ENCODE assay signal across 12 cellular contexts in the genomic region with DNA sequence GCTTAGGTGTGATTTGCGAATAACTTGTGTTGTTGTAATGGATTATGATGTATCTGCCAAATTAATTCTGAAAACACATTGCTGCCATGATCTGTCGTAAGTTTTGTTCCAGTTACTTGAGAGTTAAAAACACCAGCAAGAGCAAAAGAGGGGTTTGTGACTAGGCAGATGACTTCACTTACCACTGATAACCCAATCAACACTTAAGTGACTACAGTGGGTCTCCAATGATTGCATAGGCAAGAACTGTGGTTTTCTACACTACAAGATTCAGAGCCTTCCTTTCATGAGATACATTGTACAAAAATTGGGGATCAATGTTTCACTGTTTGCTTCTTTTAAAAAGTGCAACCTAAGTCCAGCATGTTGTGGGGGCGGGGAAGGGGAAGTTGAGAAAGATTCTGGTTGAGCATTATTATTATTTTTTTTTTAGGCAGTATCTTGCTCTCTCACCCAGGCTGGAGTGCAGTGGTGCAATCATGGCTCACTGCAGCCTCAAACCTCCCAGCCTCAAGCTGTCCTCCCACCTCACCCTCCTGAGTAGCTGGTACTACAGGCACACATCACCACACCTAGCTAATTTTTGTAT. TPM values are rescaled to one million over a fixed set of nuclear protein-coding genes. Genes with fewer than 3 reads are reported as not detected.
A peak's percentile ranks its signal among the peaks of the same experiment; 100 is the strongest.
DNase-seq lines count a peak whose midpoint lies in the region; ATAC-seq and TF ChIP-seq lines count a peak whose summit lies in the region.
"Had no signal": no experiment of that assay in that cellular context is flagged by ENCODE, and none has a peak within 500 bp of the region (broad histone marks: within the 10 kb centered on the region; RNA-seq: fewer than 3 reads in every experiment).

No MANE protein-coding gene starts in this region.

- ATAC-seq in body of pancreas (no peak), left lobe of liver (no peak)

- H3K36me3 Mint-ChIP-seq in CD4-positive, alpha-beta memory T cell: peaks cover 8 to 45% of the 10 kb centered on the region in 2 donors

- in situ Hi-C loops in G401 (cut with HindIII; ENCODE audit: low sequenced_read_pairs): no loop called here

- peaks cover 63 to 96% (median 77%) of the 10 kb centered on the region in 4 donors for H3K4me1 Mint-ChIP-seq in CD4-positive, alpha-beta memory T cell

- H3K4me2 ChIP-seq in OCI-LY1 (ENCODE audit: low read length): no peak overlapping the region

- H3K9me3 ChIP-seq in CD4-positive, alpha-beta memory T cell (ENCODE audit: control insufficient read depth in 1 of 2, low read length in 2 of 2): no peaks in the 10 kb centered on the region
- H3K9me3 ChIP-seq in OCI-LY1 (ENCODE audit: low read length) (no peaks in the 10 kb centered on the region), body of pancreas (no peaks in the 10 kb centered on the region)
- H3K9me3 ChIP-seq: suprapubic skin had no signal

- no peaks in the 10 kb centered on the region for H3K27me3 Mint-ChIP-seq in CD4-positive, alpha-beta memory T cell

- no peak overlapping the region for H3K4me3 ChIP-seq in CD4-positive, alpha-beta memory T cell (ENCODE audit: low read length in 2 of 2)
- no peak overlapping the region for H3K4me3 ChIP-seq in OCI-LY1 (ENCODE audit: low read depth, low read length, poor library complexity, severe bottlenecking)
- H3K4me3 ChIP-seq in body of pancreas: no peak overlapping the region
- H3K4me3 ChIP-seq: suprapubic skin had no signal

- H3K4me1 ChIP-seq in CD4-positive, alpha-beta memory T cell (ENCODE audit: insufficient read depth, low read length): peaks cover 79% of the 10 kb centered on the region
- H3K4me1 ChIP-seq in OCI-LY1 (ENCODE audit: insufficient read depth, low read length, severe bottlenecking): peaks cover 50% of the 10 kb centered on the region
- H3K4me1 ChIP-seq in body of pancreas: peaks cover 56% of the 10 kb centered on the region

- CTCF ChIA-PET in CD4-positive, alpha-beta memory T cell (lab: Charles Lee; ENCODE audit: partially characterized antibody): interaction anchor here (1.3 to 13.0 kb wide), 7 partner anchors 10 to 177 kb away, joined by 3 to 140 read pairs (median 4); no protein-coding TSS in a partner anchor

- H3K9ac ChIP-seq in OCI-LY1 (ENCODE audit: low read length): no peak overlapping the region

- DNase-seq in AML-193 (lab: John Stamatoyannopoulos, UW) (peak; percentile 42 to 46), body of pancreas (no peak), G401 (ENCODE audit: low spot score) (no peak), mesenteric fat pad (ENCODE audit: low spot score) (no peak), islet precursor cell (no peak), left lobe of liver (ENCODE audit: low spot score) (no peak)
- DNase-seq in CD4-positive, alpha-beta memory T cell: no peak
- DNase-seq: activated CD8-positive, alpha-beta memory T cell treated with anti-CD3 and anti-CD28 coated beads, Interleukin-2, amount 50 U/mL, for 48 hours; DMS79; NCI-H1694 treated with DMSO at 0.1 percent for 48 hours had no signal

- no peak overlapping the region for H3K27ac ChIP-seq in CD4-positive, alpha-beta memory T cell (ENCODE audit: low read depth, low read length)
- peak overlapping the region; percentile 8 for H3K27ac ChIP-seq in OCI-LY1 (ENCODE audit: low read depth, low read length, poor library complexity, severe bottlenecking)
- H3K27ac ChIP-seq in body of pancreas: peak overlapping the region in 3 of 4 donors; percentile 16 to 97 (median 95)
- H3K27ac ChIP-seq: suprapubic skin had no signal

- 80 to 91% methylated on average over 3 of the region's 3 CpGs for WGBS in body of pancreas, 2 donors

- peak overlapping the region; percentile 1 to 99 (median 26) for H3K27ac Mint-ChIP-seq in CD4-positive, alpha-beta memory T cell

- no peak overlapping the region for H2AFZ ChIP-seq in OCI-LY1 (ENCODE audit: low read length)

- no peaks in the 10 kb centered on the region for H4K20me1 ChIP-seq in OCI-LY1 (ENCODE audit: insufficient read depth, low read length)

- POLR2A ChIA-PET in CD4-positive, alpha-beta memory T cell (lab: Charles Lee; ENCODE audit: partially characterized antibody): interaction anchor here (1.1 to 7.4 kb wide), 5 partner anchors 17 to 140 kb away, joined by 4 to 248 read pairs (median 87); no protein-coding TSS in a partner anchor

- no peaks in the 10 kb centered on the region for H3K27me3 ChIP-seq in CD4-positive, alpha-beta memory T cell (ENCODE audit: insufficient read depth, low read length)
- H3K27me3 ChIP-seq in OCI-LY1 (ENCODE audit: insufficient read depth, low read length) (no peaks in the 10 kb centered on the region), body of pancreas (no peaks in the 10 kb centered on the region)

- TF ChIP-seq POLR2A in body of pancreas (IDR thresholded peaks at IDR 0.05): no peak

- no peaks in the 10 kb centered on the region for H3K9me2 ChIP-seq in OCI-LY1 (ENCODE audit: low read depth, low read length)

- TF ChIP-seq CTCF in OCI-LY1 (IDR thresholded peaks at IDR 0.05; ENCODE audit: low read length): no peak
- TF ChIP-seq CTCF in body of pancreas (IDR thresholded peaks at IDR 0.05): no peak

- H3K36me3 ChIP-seq in CD4-positive, alpha-beta memory T cell (ENCODE audit: insufficient read depth, low read length): no peaks in the 10 kb centered on the region
- H3K36me3 ChIP-seq in OCI-LY1 (ENCODE audit: insufficient read depth, low read length) (no peaks in the 10 kb centered on the region), body of pancreas (replicated peaks in 1 of 2; ENCODE audit: insufficient read depth in 1 of 2, low read depth in 2 of 2) (no peaks in the 10 kb centered on the region)
- H3K36me3 ChIP-seq: suprapubic skin had no signal

- intact Hi-C loops in CD4-positive, alpha-beta memory T cell (cut with micrococcal nuclease): loop anchor here (10.0 kb wide), 2 partner anchors 328 to 368 kb away; no protein-coding TSS in a partner anchor
- intact Hi-C loops in body of pancreas (cut with DNase I): no loop called here

- no peaks in the 10 kb centered on the region for H3F3A ChIP-seq in OCI-LY1 (ENCODE audit: insufficient read depth, low read length)

- H3K9me3 Mint-ChIP-seq in CD4-positive, alpha-beta memory T cell: peaks cover 0 to 3% (median 0%) of the 10 kb centered on the region in 8 donors

- peak overlapping the region in 7 of 8 donors; percentile 3 to 97 (median 52) for H3K4me3 Mint-ChIP-seq in CD4-positive, alpha-beta memory T cell

- no peaks in the 10 kb centered on the region for H3K79me2 ChIP-seq in OCI-LY1 (ENCODE audit: insufficient read depth, low read length)

RNA-seq across cellular contexts. Expression of a gene that starts 3.6 kb away (rescaled TPM):
- total RNA-seq in CD4-positive, alpha-beta memory T cell: 100 to 1,000 TPM; 125 to 126 TPM
- 10 to 100 TPM; 24.7 to 72.5 TPM for polyA plus RNA-seq in CD4-positive, alpha-beta memory T cell
- 10 to 100 TPM; 41.2 to 49.5 TPM for total RNA-seq in body of pancreas
- total RNA-seq in G401 (2014; rRNA removed; shearing (Covaris generic)): 77.4 and 83.2 TPM in 2 replicates
- total RNA-seq in mesenteric fat pad: 28.5 TPM
- total RNA-seq in left lobe of liver: 110 TPM

Comparison
In these comparisons a context has a peak if more than half of its experiments do, and no peak if none do; other contexts are left out.
1. DNase-seq: peak in AML-193 (2 of 2); none in CD4-positive, alpha-beta memory T cell (0 of 5), body of pancreas (0 of 4), G401 (single experiment), mesenteric fat pad (single experiment), islet precursor cell (single experiment) and left lobe of liver (single experiment).